ENCODE assay signal across 15 cellular contexts in the genomic region with DNA sequence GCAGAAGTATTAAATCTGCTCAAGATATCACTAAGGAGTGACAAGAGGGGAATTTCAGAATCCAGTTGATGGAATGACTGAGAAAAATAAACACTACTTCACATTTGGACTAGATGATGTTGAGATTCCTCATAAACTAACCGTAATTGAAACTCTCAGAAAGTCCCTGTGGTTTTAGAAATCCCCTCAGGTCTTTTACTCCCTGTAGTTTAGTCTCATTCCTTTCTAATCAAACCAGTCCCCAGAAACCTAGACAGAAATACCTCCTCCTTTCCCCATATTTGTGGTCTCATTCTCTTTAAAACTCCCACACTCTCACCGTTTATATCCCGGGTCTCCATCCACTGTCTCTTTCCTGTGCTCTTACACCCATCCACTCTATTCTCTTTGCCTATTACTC. TPM values are rescaled to one million over a fixed set of nuclear protein-coding genes. Genes with fewer than 3 reads are reported as not detected.
A peak's percentile ranks its signal among the peaks of the same experiment; 100 is the strongest.
DNase-seq lines count a peak whose midpoint lies in the region; ATAC-seq, FAIRE-seq and TF ChIP-seq lines count a peak whose summit lies in the region.
"Had no signal": no experiment of that assay in that cellular context is flagged by ENCODE, and none has a peak within 500 bp of the region (broad histone marks: within the 10 kb centered on the region; RNA-seq: fewer than 3 reads in every experiment).

No MANE protein-coding gene starts in this region.

- CTCF ChIA-PET in activated B cell treated with CpG ODN at 0.5 μM for 24 hours (lab: Charles Lee), result interaction anchor here (1.0 to 2.5 kb wide), 8 partner anchors 10 to 60 kb away, joined by 3 to 12 read pairs (median 4); a partner anchor contains a TSS

- no peak for FAIRE-seq in D721Med (lab: Jason Lieb, UNC)

- H3K36me3 Mint-ChIP-seq in activated B cell treated with CpG ODN at 0.5 μM for 24 hours (ENCODE audit: low read depth) (peaks cover 27% of the 10 kb centered on the region), mesothelial cell of epicardium (peaks cover 2% of the 10 kb centered on the region)

- DNase-seq in activated B cell treated with CpG ODN at 0.5 μM for 24 hours (no peak), mesothelial cell of epicardium (ENCODE audit: low spot score in 2 of 2, unreplicated experiment in 2 of 2) (no peak), D721Med (ENCODE audit: insufficient read length, low spot score) (no peak), pons (ENCODE audit: low spot score) (no peak), HK-2 (ENCODE audit: unreplicated experiment) (no peak)
- DNase-seq: activated CD4-positive, alpha-beta memory T cell treated with anti-CD3 and anti-CD28 coated beads, Interleukin-2, amount 10 ng/mL, durations not matched to agents 7 days and 5 days; Caco-2; MM.1S; NCI-H2227 treated with DMSO at 0.1 percent for 48 hours; nephron progenitor cell; tibial artery had no signal

- intact Hi-C loops in activated B cell treated with CpG ODN at 0.5 μM for 24 hours (cut with micrococcal nuclease), result loop anchor here (1.0 kb wide), 1 partner anchor 38 kb away; no protein-coding TSS in a partner anchor

- ATAC-seq in GM21619 (IDR thresholded peaks at IDR 0.05; ENCODE audit: unreplicated experiment) (peak; percentile 35), activated B cell treated with CpG ODN at 0.5 μM for 24 hours (ENCODE audit: low read depth) (peak; percentile 43), GM18519 (IDR thresholded peaks at IDR 0.05; ENCODE audit: low FRiP score, unreplicated experiment) (no peak)

- H3K27me3 Mint-ChIP-seq in activated B cell treated with CpG ODN at 0.5 μM for 24 hours, result no peaks in the 10 kb centered on the region
- no peaks in the 10 kb centered on the region for H3K27me3 Mint-ChIP-seq in mesothelial cell of epicardium (ENCODE audit: low read depth)
- H3K27me3 Mint-ChIP-seq: activated CD4-positive, alpha-beta memory T cell treated with anti-CD3 and anti-CD28 coated beads, Interleukin-2, amount 10 ng/mL, durations not matched to agents 7 days and 5 days had no signal

- H3K4me1 Mint-ChIP-seq in activated B cell treated with CpG ODN at 0.5 μM for 24 hours, result peaks cover 64% of the 10 kb centered on the region
- peaks cover 22% of the 10 kb centered on the region for H3K4me1 Mint-ChIP-seq in mesothelial cell of epicardium
- H3K4me1 Mint-ChIP-seq: nephron progenitor cell had no signal

- H3K4me3 Mint-ChIP-seq in activated B cell treated with CpG ODN at 0.5 μM for 24 hours (peak overlapping the region; percentile 78), mesothelial cell of epicardium (no peak overlapping the region)
- H3K4me3 Mint-ChIP-seq: activated CD4-positive, alpha-beta memory T cell treated with anti-CD3 and anti-CD28 coated beads, Interleukin-2, amount 10 ng/mL, durations not matched to agents 7 days and 5 days; nephron progenitor cell had no signal

- H3K4me3 ChIP-seq in GM08714 (ENCODE audit: low read length), result peak overlapping the region; percentile 45; the same call in 1 of the 2 replicates
- H3K4me3 ChIP-seq: tibial artery had no signal

- H3K27ac Mint-ChIP-seq in activated B cell treated with CpG ODN at 0.5 μM for 24 hours (peak overlapping the region; percentile 96), mesothelial cell of epicardium (peak overlapping the region; percentile 4)
- H3K27ac Mint-ChIP-seq: activated CD4-positive, alpha-beta memory T cell treated with anti-CD3 and anti-CD28 coated beads, Interleukin-2, amount 10 ng/mL, durations not matched to agents 7 days and 5 days; nephron progenitor cell had no signal

- peaks cover 13% of the 10 kb centered on the region for H3K9me3 Mint-ChIP-seq in activated B cell treated with CpG ODN at 0.5 μM for 24 hours
- H3K9me3 Mint-ChIP-seq in mesothelial cell of epicardium, result peaks cover 24% of the 10 kb centered on the region

- POLR2A ChIA-PET in activated B cell treated with CpG ODN at 0.5 μM for 24 hours (lab: Charles Lee), result interaction anchor here (1.0 to 3.1 kb wide), 7 partner anchors 10 to 224 kb away, joined by 3 to 46 read pairs (median 13); a partner anchor contains a TSS

- TF ChIP-seq CTCF in activated B cell treated with CpG ODN at 0.5 μM for 24 hours (IDR thresholded peaks at IDR 0.05), result no peak
- no peak for TF ChIP-seq CTCF in mesothelial cell of epicardium (IDR thresholded peaks at IDR 0.05; ENCODE audit: unreplicated experiment)
- no peak for TF ChIP-seq CTCF in D721Med (IDR thresholded peaks at IDR 0.05; ENCODE audit: insufficient read depth, missing control alignments)

RNA-seq across cellular contexts. Expression of a gene that starts 15.0 kb away (rescaled TPM):
- 39.6 and 43.0 TPM in 2 replicates for total RNA-seq in activated B cell treated with CpG ODN at 0.5 μM for 24 hours
- 0.77 to 1.2 TPM (median 0.82 TPM) in 3 replicates for total RNA-seq in mesothelial cell of epicardium
- total RNA-seq: Caco-2 had no signal

RNA-seq across cellular contexts. Expression of a gene that starts 36.8 kb away (rescaled TPM):
- total RNA-seq in activated B cell treated with CpG ODN at 0.5 μM for 24 hours (92.0 and 107 TPM in 2 replicates), mesothelial cell of epicardium (not detected in 3 replicates)
- total RNA-seq: Caco-2, kidney epithelial cell had no signal

RNA-seq across cellular contexts. Expression of a gene that starts 37.0 kb away (rescaled TPM):
- total RNA-seq in activated B cell treated with CpG ODN at 0.5 μM for 24 hours (59.1 and 64.7 TPM in 2 replicates), mesothelial cell of epicardium (0.77 to 1.2 TPM (median 0.98 TPM) in 3 replicates)
- total RNA-seq: Caco-2 had no signal

RNA-seq across cellular contexts. Expression of a gene that starts 48.0 kb away (rescaled TPM):
- total RNA-seq in activated B cell treated with CpG ODN at 0.5 μM for 24 hours (3.3 and 4.5 TPM in 2 replicates), mesothelial cell of epicardium (52.0 to 55.6 TPM (median 53.7 TPM) in 3 replicates)

Comparison
In these comparisons a context has a peak if more than half of its experiments do, and no peak if none do; other contexts are left out.
1. RNA of a gene that starts 15.0 kb away (total RNA-seq): 39.6 to 43.0 TPM in activated B cell treated with CpG ODN at 0.5 μM for 24 hours; 0.77 to 1.2 TPM in mesothelial cell of epicardium; every median in the first group is over 10 times any median in the second.
2. RNA of a gene that starts 36.8 kb away (total RNA-seq): 92.0 to 107 TPM in activated B cell treated with CpG ODN at 0.5 μM for 24 hours; not detected in mesothelial cell of epicardium; every median in the first group is over 10 times any median in the second.
3. RNA of a gene that starts 37.0 kb away (total RNA-seq): 59.1 to 64.7 TPM in activated B cell treated with CpG ODN at 0.5 μM for 24 hours; 0.77 to 1.2 TPM in mesothelial cell of epicardium; every median in the first group is over 10 times any median in the second.